ENCODE assay signal across 8 cellular contexts in the genomic region with DNA sequence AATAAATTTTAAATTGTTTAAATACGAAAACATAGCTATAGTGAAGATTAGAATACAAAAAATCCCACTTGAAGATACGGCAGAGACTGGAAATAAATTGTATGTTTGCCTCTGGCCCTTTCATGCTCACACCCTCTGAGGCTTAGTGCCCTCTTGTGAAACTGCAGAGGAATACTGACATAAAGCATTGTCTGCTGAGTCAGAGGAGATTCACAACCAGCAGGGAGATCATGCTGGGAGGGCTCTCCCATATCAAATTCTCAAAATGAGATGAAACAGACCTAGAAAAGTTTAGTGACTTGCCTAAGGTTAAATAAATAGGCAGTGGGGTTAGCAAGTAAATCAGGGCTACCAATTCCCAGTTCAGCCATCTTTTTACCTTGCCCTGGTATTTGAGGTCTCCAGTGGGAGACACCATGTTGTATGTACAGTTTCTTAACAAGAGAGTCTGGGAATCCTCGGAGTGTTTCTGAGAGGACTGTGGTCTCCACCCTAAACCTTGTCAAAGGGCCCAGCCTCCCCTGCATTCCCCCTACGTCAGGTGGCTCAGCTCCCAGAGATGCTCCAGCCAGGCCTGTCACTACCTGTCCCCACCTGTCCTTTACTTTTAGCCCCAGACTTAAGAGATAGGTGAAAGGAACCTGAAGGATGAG.
DNase-seq lines count a peak whose midpoint lies in the region; ATAC-seq and TF ChIP-seq lines count a peak whose summit lies in the region.
"Had no signal": no experiment of that assay in that cellular context is flagged by ENCODE, and none has a peak within 500 bp of the region (broad histone marks: within the 10 kb centered on the region; RNA-seq: fewer than 3 reads in every experiment).

No MANE protein-coding gene starts in this region.

- CTCF ChIA-PET in CD8-positive, alpha-beta memory T cell (lab: Charles Lee), result interaction anchor here (0.8 to 1.2 kb wide), 2 partner anchors 11 to 12 kb away, joined by 3 to 5 read pairs; no protein-coding TSS in a partner anchor

- H3K36me3 ChIP-seq in CD8-positive, alpha-beta memory T cell (ENCODE audit: insufficient read depth, low read length), result no peaks in the 10 kb centered on the region

- H3K4me1 Mint-ChIP-seq in chondrocyte (ENCODE audit: low read depth) (peaks cover 19% of the 10 kb centered on the region), neural crest cell (no peaks in the 10 kb centered on the region)
- peaks cover 0 to 25% (median 13%) of the 10 kb centered on the region in 3 donors for H3K4me1 Mint-ChIP-seq in CD8-positive, alpha-beta memory T cell

- no peak overlapping the region for H3K27ac ChIP-seq in CD8-positive, alpha-beta memory T cell (ENCODE audit: low read depth, low read length)

- peaks cover 1% of the 10 kb centered on the region for H3K36me3 Mint-ChIP-seq in chondrocyte (ENCODE audit: low read depth)
- peaks cover 9% of the 10 kb centered on the region for H3K36me3 Mint-ChIP-seq in neural crest cell (ENCODE audit: low read depth)
- H3K36me3 Mint-ChIP-seq in CD8-positive, alpha-beta memory T cell, result no peaks in the 10 kb centered on the region

- ATAC-seq in GM18867 (IDR thresholded peaks at IDR 0.05; ENCODE audit: unreplicated experiment), result no peak

- no peaks in the 10 kb centered on the region for H3K27me3 ChIP-seq in CD8-positive, alpha-beta memory T cell (ENCODE audit: insufficient read depth, low read length, poor library complexity, severe bottlenecking)

- H3K4me1 ChIP-seq in CD8-positive, alpha-beta memory T cell (ENCODE audit: insufficient read depth, low read length), result no peaks in the 10 kb centered on the region

- H3K9me3 ChIP-seq in CD8-positive, alpha-beta memory T cell (ENCODE audit: low read length), result no peaks in the 10 kb centered on the region

- TF ChIP-seq CTCF in NB4 (IDR thresholded peaks at IDR 0.05; ENCODE audit: low read depth, low read length) (peak; percentile 17), chondrocyte (IDR thresholded peaks at IDR 0.05) (peak; percentile 76), neural crest cell (conservative IDR thresholded peaks at IDR 0.05) (peak; percentile 39)

- H3K4me3 ChIP-seq in NB4 (ENCODE audit: low read depth, low read length), result no peak overlapping the region
- H3K4me3 ChIP-seq in CD8-positive, alpha-beta memory T cell (ENCODE audit: low read length), result no peak overlapping the region

- no peak for TF ChIP-seq POLR2A in NB4 (IDR thresholded peaks at IDR 0.05; ENCODE audit: extremely low read depth, insufficient read length)

- H3K9me3 Mint-ChIP-seq in chondrocyte (ENCODE audit: low read depth) (peaks cover 8% of the 10 kb centered on the region), neural crest cell (peaks cover 6% of the 10 kb centered on the region)
- H3K9me3 Mint-ChIP-seq in CD8-positive, alpha-beta memory T cell, result no peaks in the 10 kb centered on the region

- POLR2A ChIA-PET in CD8-positive, alpha-beta memory T cell (lab: Charles Lee), result no interaction called here

- no peak overlapping the region for H3K4me3 Mint-ChIP-seq in chondrocyte (ENCODE audit: unreplicated experiment)
- no peak overlapping the region for H3K4me3 Mint-ChIP-seq in neural crest cell
- H3K4me3 Mint-ChIP-seq in CD8-positive, alpha-beta memory T cell, result no peak overlapping the region

- H3K27me3 Mint-ChIP-seq in chondrocyte (ENCODE audit: low read depth), result no peaks in the 10 kb centered on the region
- H3K27me3 Mint-ChIP-seq in neural crest cell (ENCODE audit: low read depth), result no peaks in the 10 kb centered on the region
- peaks cover 0 to 6% of the 10 kb centered on the region in 2 donors for H3K27me3 Mint-ChIP-seq in CD8-positive, alpha-beta memory T cell

- H3K27ac Mint-ChIP-seq in chondrocyte (ENCODE audit: unreplicated experiment), result peak overlapping the region; percentile 29
- no peak overlapping the region for H3K27ac Mint-ChIP-seq in neural crest cell (ENCODE audit: unreplicated experiment)
- H3K27ac Mint-ChIP-seq in CD8-positive, alpha-beta memory T cell, result no peak overlapping the region

- peak; percentile 81 for DNase-seq in ELR (ENCODE audit: low read depth)
- peak; percentile 73 for DNase-seq in NB4 (ENCODE audit: low read depth)
- no peak for DNase-seq in chondrocyte (ENCODE audit: low spot score)
- DNase-seq in neural crest cell (ENCODE audit: low read depth, low spot score), result no peak
- DNase-seq in germinal center (ENCODE audit: low spot score), result no peak
- no peak for DNase-seq in CD8-positive, alpha-beta memory T cell
- DNase-seq: stimulated activated CD4-positive, alpha-beta T cell treated with anti-CD3 and anti-CD28 coated beads, Interleukin-12 subunit alpha, Interleukin-12 subunit beta, amount 100 ng/mL, for 4 hours had no signal

Comparison
In these comparisons a context has a peak if more than half of its experiments do, and no peak if none do; other contexts are left out.
1. DNase-seq: peak in ELR (single experiment) and NB4 (single experiment); none in chondrocyte (single experiment), neural crest cell (single experiment), germinal center (single experiment) and CD8-positive, alpha-beta memory T cell (0 of 5).
2. CTCF ChIP-seq: peak in every context shown above with its lines; median percentile 76 in chondrocyte; 39 in neural crest cell; 17 in NB4.